ENCODE assay signal across 8 cellular contexts in genomic region chr7:64314493-64315020, GRCh38. TPM values are rescaled to one million over a fixed set of nuclear protein-coding genes. Genes with fewer than 3 reads are reported as not detected.
A peak's percentile ranks its signal among the peaks of the same experiment; 100 is the strongest.
DNase-seq lines count a peak whose midpoint lies in the region; ATAC-seq and TF ChIP-seq lines count a peak whose summit lies in the region.

No MANE protein-coding gene starts in this region.

- H3K27ac ChIP-seq in A673 (ENCODE audit: low read depth, low read length, poor library complexity, severe bottlenecking) (no peak overlapping the region), angular gyrus (ENCODE audit: low read depth, low read length) (peak overlapping the region; percentile 37), lung (ENCODE audit: low read depth in 1 of 2, low read length in 1 of 2) (no peak overlapping the region)

- H3K4me1 Mint-ChIP-seq in HFFc6 (ENCODE audit: low read depth), result peaks cover 24% of the 10 kb centered on the region

- no peaks in the 10 kb centered on the region for H3K27me3 Mint-ChIP-seq in HFFc6 (ENCODE audit: insufficient read depth)

- BruUV-seq in A673 (replicated peaks; lab: Mats Ljungman, UMichigan), result no TSS peak

- H3K9me3 Mint-ChIP-seq in HFFc6, result peaks cover 7% of the 10 kb centered on the region; the same call in 1 of the 2 replicates

- ATAC-seq in lung (ENCODE audit: insufficient read depth, low FRiP score) (no peak), GM21737 (IDR thresholded peaks at IDR 0.05; ENCODE audit: unreplicated experiment) (no peak), HG02642 (IDR thresholded peaks at IDR 0.05; ENCODE audit: poor library complexity, unreplicated experiment) (no peak)

- H3K36me3 ChIP-seq in A673 (ENCODE audit: insufficient read depth, low read length, poor library complexity, severe bottlenecking) (no peaks in the 10 kb centered on the region), lung (ENCODE audit: control insufficient read depth in 2 of 2, insufficient read depth in 2 of 2, low read length in 2 of 2) (no peaks in the 10 kb centered on the region)

- TF ChIP-seq CTCF in A673 (conservative IDR thresholded peaks at IDR 0.05; ENCODE audit: low read depth, low read length), result no peak
- no peak for TF ChIP-seq CTCF in HFFc6 (IDR thresholded peaks at IDR 0.05)
- TF ChIP-seq CTCF in lung (IDR thresholded peaks at IDR 0.05; ENCODE audit: control extremely low read depth, extremely low read depth), result no peak

- DNase-seq in A673 (ENCODE audit: low spot score) (no peak), HFFc6 (no peak), lung (ENCODE audit: low spot score) (no peak), HT-29 (ENCODE audit: low spot score) (no peak)
- no peak for DNase-seq in effector CD8-positive, alpha-beta T cell (lab: John Stamatoyannopoulos, UW)

- 17% methylated on average over 14 of the region's 14 CpGs for WGBS in lung, 2 donors

- POLR2A ChIA-PET in A673 (lab: Charles Lee; ENCODE audit: low non-redundant PET), result no interaction called here

- peak overlapping the region; percentile 97 for H3K4me3 Mint-ChIP-seq in HFFc6

- H3K9me3 ChIP-seq in A673 (ENCODE audit: low read depth, low read length, poor library complexity, severe bottlenecking) (peaks cover 45% of the 10 kb centered on the region), lung (ENCODE audit: control insufficient read depth in 2 of 2, insufficient read depth in 1 of 2, low read length in 1 of 2) (peaks cover 0 to 2% of the 10 kb centered on the region in 2 donors)

- H3K4me1 ChIP-seq in A673 (ENCODE audit: insufficient read depth, low read length, poor library complexity, severe bottlenecking) (no peaks in the 10 kb centered on the region), lung (ENCODE audit: control insufficient read depth in 2 of 2, insufficient read depth in 2 of 2, low read length in 2 of 2) (peaks cover 6 to 16% of the 10 kb centered on the region in 2 donors)

- peak overlapping the region; percentile 99 for H3K27ac Mint-ChIP-seq in HFFc6

- H3K4me3 ChIP-seq in A673 (ENCODE audit: low read depth, low read length, poor library complexity, severe bottlenecking), result peak overlapping the region; percentile 36
- peak overlapping the region; percentile 94 for H3K4me3 ChIP-seq in lung

- peaks cover 34% of the 10 kb centered on the region for H3K36me3 Mint-ChIP-seq in HFFc6 (ENCODE audit: low read depth)

- H3K27me3 ChIP-seq in A673 (replicated peaks; ENCODE audit: insufficient read depth, low read depth, low read length, poor library complexity) (no peaks in the 10 kb centered on the region), lung (ENCODE audit: control insufficient read depth, insufficient read depth) (no peaks in the 10 kb centered on the region)

- intact Hi-C loops in A673 (cut with micrococcal nuclease; ENCODE audit: unreplicated experiment), result no loop called here

- CTCF ChIA-PET in A673 (lab: Charles Lee), result no interaction called here

RNA-seq across cellular contexts. Expression of gene ZNF736, which starts 0.8 kb away (rescaled TPM):
- total RNA-seq in A673 (2021) (1.8 and 3.2 TPM in 2 replicates), lung (10 to 100 TPM; 16.2 to 31.6 TPM)
- 1 to 10 TPM; 4.6 to 7.9 (median 5.9) TPM for total RNA-seq in HFFc6 (2021; fragmentation: NEBNext Ultra II Directional; extraction: Animal tissue kit (Norgen Biotek cat#: 25700))
- 1 to 10 TPM; 2.7 to 4.7 TPM for polyA plus RNA-seq in lung
- total RNA-seq in HT-29 (2014; rRNA removed; shearing (Covaris generic)), result 0.46 and 1.4 TPM in 2 replicates
